Comparison of ENCODE assay signal across 25 cellular contexts in genomic region chr2:20818820-20819219, GRCh38. TPM values are rescaled to one million over a fixed set of nuclear protein-coding genes. Genes with fewer than 3 reads are reported as not detected.
DNase-seq lines count a peak whose midpoint lies in the region; ATAC-seq and TF ChIP-seq lines count a peak whose summit lies in the region.
"Had no signal": no experiment of that assay in that cellular context is flagged by ENCODE, and none has a peak within 500 bp of the region (broad histone marks: within the 10 kb centered on the region; RNA-seq: fewer than 3 reads in every experiment).

No MANE protein-coding gene starts in this region.

- no peak for TF ChIP-seq CTCF in suprapubic skin (IDR thresholded peaks at IDR 0.05)

- no peaks in the 10 kb centered on the region for H3K27me3 Mint-ChIP-seq in activated CD4-positive, alpha-beta T cell treated with anti-CD3 and anti-CD28 coated beads for 36 hours
- H3K27me3 Mint-ChIP-seq in activated CD4-positive, alpha-beta memory T cell treated with anti-CD3 and anti-CD28 coated beads, Interleukin-2, amount 10 ng/mL, durations not matched to agents 7 days and 5 days: no peaks in the 10 kb centered on the region
- H3K27me3 Mint-ChIP-seq: naive B cell had no signal

- peak; percentile 16 for DNase-seq in activated CD4-positive, alpha-beta T cell treated with anti-CD3 and anti-CD28 coated beads for 36 hours
- DNase-seq in activated CD4-positive, alpha-beta T cell treated with anti-CD3 and anti-CD28 coated beads for 4 hours: no peak
- peak; percentile 2 for DNase-seq in stimulated activated CD4-positive, alpha-beta T cell treated with anti-CD3 and anti-CD28 coated beads, Interleukin-15, amount 100 ng/mL, for 24 hours
- no peak for DNase-seq in stimulated activated CD4-positive, alpha-beta T cell treated with anti-CD3 and anti-CD28 coated beads, Interleukin-4, amount 100 ng/mL, for 24 hours
- no peak for DNase-seq in activated CD4-positive, alpha-beta memory T cell treated with anti-CD3 and anti-CD28 coated beads, Interleukin-2, amount 10 ng/mL, durations not matched to agents 7 days and 5 days
- DNase-seq in suprapubic skin (ENCODE audit: low spot score in 2 of 2): no peak
- no peak for DNase-seq in NCI-H748 treated with DMSO at 0.1 percent for 48 hours (lab: John Stamatoyannopoulos, UW)
- DNase-seq: activated gamma-delta T cell, anterior cingulate cortex, Calu3, cortex of kidney, DND-41, gastrocnemius medialis, H9, mesendoderm, naive B cell, NCI-H187, NCI-H2171 treated with DMSO at 0.1 percent for 48 hours, NCI-H524 treated with DMSO at 0.1 percent for 48 hours, occipital lobe had no signal

- TF ChIP-seq POLR2A in suprapubic skin (IDR thresholded peaks at IDR 0.05): no peak

- H3K9me3 ChIP-seq in suprapubic skin: no peaks in the 10 kb centered on the region
- H3K9me3 ChIP-seq: esophagus muscularis mucosa, gastrocnemius medialis had no signal

- peak; percentile 77 for ATAC-seq in activated CD4-positive, alpha-beta T cell treated with anti-CD3 and anti-CD28 coated beads for 36 hours
- ATAC-seq in HG03025 (IDR thresholded peaks at IDR 0.05; ENCODE audit: low FRiP score, unreplicated experiment): no peak
- ATAC-seq: gastrocnemius medialis, left lobe of liver had no signal

- peaks cover 21% of the 10 kb centered on the region for H3K36me3 Mint-ChIP-seq in activated CD4-positive, alpha-beta T cell treated with anti-CD3 and anti-CD28 coated beads for 36 hours (ENCODE audit: low read depth)
- H3K36me3 Mint-ChIP-seq in activated CD4-positive, alpha-beta memory T cell treated with anti-CD3 and anti-CD28 coated beads, Interleukin-2, amount 10 ng/mL, durations not matched to agents 7 days and 5 days (ENCODE audit: low read depth): peaks cover 27% of the 10 kb centered on the region
- H3K36me3 Mint-ChIP-seq: naive B cell had no signal

- 71% methylated on average over 2 of the region's 2 CpGs for WGBS in suprapubic skin

- H3K4me1 Mint-ChIP-seq in activated CD4-positive, alpha-beta T cell treated with anti-CD3 and anti-CD28 coated beads for 36 hours: peaks cover 41% of the 10 kb centered on the region
- H3K4me1 Mint-ChIP-seq in activated CD4-positive, alpha-beta memory T cell treated with anti-CD3 and anti-CD28 coated beads, Interleukin-2, amount 10 ng/mL, durations not matched to agents 7 days and 5 days: peaks cover 37% of the 10 kb centered on the region

- H3K27me3 ChIP-seq in suprapubic skin: no peaks in the 10 kb centered on the region
- H3K27me3 ChIP-seq: esophagus muscularis mucosa, gastrocnemius medialis, hepatocyte had no signal

- CTCF ChIA-PET in activated CD4-positive, alpha-beta T cell treated with anti-CD3 and anti-CD28 coated beads for 36 hours (lab: Charles Lee): interaction anchor here (0.8 to 0.9 kb wide), 2 partner anchors 157 to 167 kb away, joined by 3 to 5 read pairs; partner anchors contain the start of gene HS1BP3
- CTCF ChIA-PET in activated CD4-positive, alpha-beta memory T cell treated with anti-CD3 and anti-CD28 coated beads, Interleukin-2, amount 10 ng/mL, durations not matched to agents 7 days and 5 days (lab: Charles Lee): interaction anchor here (1.2 to 2.4 kb wide), 2 partner anchors 38 to 157 kb away, joined by 4 to 9 read pairs; no protein-coding TSS in a partner anchor

- POLR2A ChIA-PET in activated CD4-positive, alpha-beta T cell treated with anti-CD3 and anti-CD28 coated beads for 36 hours (lab: Charles Lee): no interaction called here
- POLR2A ChIA-PET in activated CD4-positive, alpha-beta memory T cell treated with anti-CD3 and anti-CD28 coated beads, Interleukin-2, amount 10 ng/mL, durations not matched to agents 7 days and 5 days (lab: Charles Lee): interaction anchor here (0.7 to 1.7 kb wide), 3 partner anchors 9 to 167 kb away, joined by 3 to 4 read pairs (median 4); no protein-coding TSS in a partner anchor

- H3K36me3 ChIP-seq in suprapubic skin: no peaks in the 10 kb centered on the region
- H3K36me3 ChIP-seq: esophagus muscularis mucosa, gastrocnemius medialis had no signal

- peaks cover 11% of the 10 kb centered on the region for H3K4me1 ChIP-seq in suprapubic skin
- H3K4me1 ChIP-seq: gastrocnemius medialis had no signal

- TF ChIP-seq EP300 in suprapubic skin (IDR thresholded peaks at IDR 0.05): no peak

- no peak overlapping the region for H3K27ac ChIP-seq in suprapubic skin
- H3K27ac ChIP-seq: esophagus muscularis mucosa, gastrocnemius medialis, hepatocyte, KMS-11 had no signal

- peak overlapping the region; percentile 63 for H3K27ac Mint-ChIP-seq in activated CD4-positive, alpha-beta T cell treated with anti-CD3 and anti-CD28 coated beads for 36 hours
- H3K27ac Mint-ChIP-seq in activated CD4-positive, alpha-beta memory T cell treated with anti-CD3 and anti-CD28 coated beads, Interleukin-2, amount 10 ng/mL, durations not matched to agents 7 days and 5 days: peak overlapping the region; percentile 73
- H3K27ac Mint-ChIP-seq: H9, naive B cell had no signal

- H3K4me3 ChIP-seq in suprapubic skin: no peak overlapping the region
- H3K4me3 ChIP-seq: esophagus muscularis mucosa, gastrocnemius medialis, hepatocyte had no signal

- intact Hi-C loops in activated CD4-positive, alpha-beta T cell treated with anti-CD3 and anti-CD28 coated beads for 36 hours (cut with DNase I, micrococcal nuclease): loop anchor here in 1 of 2 experiments (1.0 kb wide), 1 partner anchor 454 kb away; no protein-coding TSS in a partner anchor

- H3K4me3 Mint-ChIP-seq in activated CD4-positive, alpha-beta T cell treated with anti-CD3 and anti-CD28 coated beads for 36 hours: no peak overlapping the region
- H3K4me3 Mint-ChIP-seq in activated CD4-positive, alpha-beta memory T cell treated with anti-CD3 and anti-CD28 coated beads, Interleukin-2, amount 10 ng/mL, durations not matched to agents 7 days and 5 days: peak overlapping the region; percentile 40
- H3K4me3 Mint-ChIP-seq: H9 had no signal

- no peaks in the 10 kb centered on the region for H3K9me3 Mint-ChIP-seq in activated CD4-positive, alpha-beta T cell treated with anti-CD3 and anti-CD28 coated beads for 36 hours (ENCODE audit: low read depth)
- no peaks in the 10 kb centered on the region for H3K9me3 Mint-ChIP-seq in activated CD4-positive, alpha-beta memory T cell treated with anti-CD3 and anti-CD28 coated beads, Interleukin-2, amount 10 ng/mL, durations not matched to agents 7 days and 5 days
- H3K9me3 Mint-ChIP-seq: H9 had no signal

RNA-seq across cellular contexts. Expression of gene LDAH, which starts 4.1 kb away (rescaled TPM):
- 10 to 100 TPM; 27.0 to 32.8 TPM for total RNA-seq in activated CD4-positive, alpha-beta T cell treated with anti-CD3 and anti-CD28 coated beads for 36 hours
- total RNA-seq in activated CD4-positive, alpha-beta memory T cell treated with anti-CD3 and anti-CD28 coated beads, Interleukin-2, amount 10 ng/mL, durations not matched to agents 7 days and 5 days: 10 to 100 TPM; 26.4 to 28.1 TPM
- total RNA-seq in suprapubic skin: 10 to 100 TPM in 3 of 4 donors, 1 to 10 TPM in 1; 9.0 to 15.5 (median 10.4) TPM

Comparison
In these comparisons a context has a peak if more than half of its experiments do, and no peak if none do; other contexts are left out.
1. DNase-seq: peak in activated CD4-positive, alpha-beta T cell treated with anti-CD3 and anti-CD28 coated beads for 36 hours (single experiment) and stimulated activated CD4-positive, alpha-beta T cell treated with anti-CD3 and anti-CD28 coated beads, Interleukin-15, amount 100 ng/mL, for 24 hours (single experiment); none in activated CD4-positive, alpha-beta T cell treated with anti-CD3 and anti-CD28 coated beads for 4 hours (0 of 2), stimulated activated CD4-positive, alpha-beta T cell treated with anti-CD3 and anti-CD28 coated beads, Interleukin-4, amount 100 ng/mL, for 24 hours (single experiment), activated CD4-positive, alpha-beta memory T cell treated with anti-CD3 and anti-CD28 coated beads, Interleukin-2, amount 10 ng/mL, durations not matched to agents 7 days and 5 days (single experiment), suprapubic skin (0 of 2) and NCI-H748 treated with DMSO at 0.1 percent for 48 hours (single experiment).